ENCODE assay signal across 8 cellular contexts in the genomic region with DNA sequence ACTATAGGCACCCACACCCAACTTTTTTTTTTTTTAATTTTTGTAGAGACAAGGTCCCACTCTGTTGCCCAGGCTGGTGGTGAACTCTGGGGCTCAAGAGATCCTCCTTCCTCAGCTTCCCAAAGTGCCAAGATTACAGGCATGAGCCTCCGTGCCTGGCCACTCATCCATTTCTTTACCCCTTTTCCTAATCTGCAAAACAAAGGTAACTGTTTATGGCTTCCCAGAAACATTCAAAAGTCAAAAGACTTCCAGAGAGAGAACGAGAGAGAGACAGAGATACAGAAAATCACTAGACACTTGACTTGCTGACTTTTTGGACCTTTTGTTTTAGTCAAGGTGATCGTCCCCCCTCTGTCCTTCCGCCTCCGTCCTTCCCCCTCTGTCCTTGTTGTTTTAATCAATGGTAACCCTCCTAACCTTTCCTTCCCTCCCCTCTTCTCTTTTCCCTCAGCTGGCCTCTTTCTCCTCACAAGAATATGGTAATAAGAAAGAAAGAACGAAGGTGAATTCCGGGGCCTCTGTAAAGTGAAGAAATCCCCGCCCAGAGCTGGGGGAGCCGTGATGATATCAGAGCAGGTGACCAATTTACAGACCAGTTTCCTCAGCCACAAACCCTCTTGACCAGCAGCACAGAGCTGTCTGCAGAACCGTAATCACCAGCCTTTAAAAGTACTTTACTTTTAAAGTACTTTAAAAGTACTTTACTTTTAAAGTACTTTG. TPM values are rescaled to one million over a fixed set of nuclear protein-coding genes. Genes with fewer than 3 reads are reported as not detected.
A peak's percentile ranks its signal among the peaks of the same experiment; 100 is the strongest.
DNase-seq lines count a peak whose midpoint lies in the region; ATAC-seq, FAIRE-seq and TF ChIP-seq lines count a peak whose summit lies in the region.

No MANE protein-coding gene starts in this region.

- H3K4me3 Mint-ChIP-seq in activated CD8-positive, alpha-beta T cell treated with anti-CD3 and anti-CD28 coated beads for 36 hours = no peak overlapping the region
- no peak overlapping the region for H3K4me3 Mint-ChIP-seq in naive thymus-derived CD4-positive, alpha-beta T cell

- DNase-seq in GM18507 (ENCODE audit: extremely low spot score, insufficient read length, low read depth) (no peak), NCI-H1436 (lab: John Stamatoyannopoulos, UW) (no peak), NCI-H2081 (lab: John Stamatoyannopoulos, UW) (no peak), DMS53 treated with DMSO at 0.1 percent for 48 hours (lab: John Stamatoyannopoulos, UW; ENCODE audit: unreplicated experiment) (no peak)
- DNase-seq in activated CD8-positive, alpha-beta T cell treated with anti-CD3 and anti-CD28 coated beads for 36 hours = no peak
- DNase-seq in naive thymus-derived CD4-positive, alpha-beta T cell = no peak

- peak; percentile 12 for FAIRE-seq in GM18507 (lab: Jason Lieb, UNC)

- peaks cover 1% of the 10 kb centered on the region for H3K9me3 Mint-ChIP-seq in activated CD8-positive, alpha-beta T cell treated with anti-CD3 and anti-CD28 coated beads for 36 hours
- H3K9me3 Mint-ChIP-seq in naive thymus-derived CD4-positive, alpha-beta T cell = peaks cover 0 to 4% (median 0%) of the 10 kb centered on the region in 11 donors

- POLR2A ChIA-PET in activated CD8-positive, alpha-beta T cell treated with anti-CD3 and anti-CD28 coated beads for 36 hours (lab: Charles Lee) = interaction anchor here (1.1 kb wide), 1 partner anchor 21 kb away, joined by 3 read pairs; no protein-coding TSS in a partner anchor
- POLR2A ChIA-PET in naive thymus-derived CD4-positive, alpha-beta T cell (lab: Charles Lee) = interaction anchor here (1.1 kb wide), 1 partner anchor 19 kb away, joined by 5 read pairs; no protein-coding TSS in a partner anchor

- H3K27me3 Mint-ChIP-seq in activated CD8-positive, alpha-beta T cell treated with anti-CD3 and anti-CD28 coated beads for 36 hours = no peaks in the 10 kb centered on the region
- no peaks in the 10 kb centered on the region for H3K27me3 Mint-ChIP-seq in naive thymus-derived CD4-positive, alpha-beta T cell

- H3K4me1 Mint-ChIP-seq in activated CD8-positive, alpha-beta T cell treated with anti-CD3 and anti-CD28 coated beads for 36 hours (ENCODE audit: low read depth) = peaks cover 48% of the 10 kb centered on the region
- peaks cover 48 to 79% (median 69%) of the 10 kb centered on the region in 7 donors for H3K4me1 Mint-ChIP-seq in naive thymus-derived CD4-positive, alpha-beta T cell

- no peak overlapping the region for H3K27ac ChIP-seq in naive thymus-derived CD4-positive, alpha-beta T cell (ENCODE audit: low read depth, low read length)

- H3K4me1 ChIP-seq in naive thymus-derived CD4-positive, alpha-beta T cell (ENCODE audit: control insufficient read depth in 2 of 2, insufficient read depth in 2 of 2, low read length in 2 of 2) = peaks cover 0 to 6% of the 10 kb centered on the region in 2 donors

- H3K4me3 ChIP-seq in naive thymus-derived CD4-positive, alpha-beta T cell (ENCODE audit: low read length) = no peak overlapping the region

- TF ChIP-seq CTCF in activated CD8-positive, alpha-beta T cell treated with anti-CD3 and anti-CD28 coated beads for 36 hours (IDR thresholded peaks at IDR 0.05) = no peak

- H3K36me3 Mint-ChIP-seq in activated CD8-positive, alpha-beta T cell treated with anti-CD3 and anti-CD28 coated beads for 36 hours (ENCODE audit: low read depth) = peaks cover 32% of the 10 kb centered on the region
- peaks cover 8 to 50% (median 27%) of the 10 kb centered on the region in 5 donors for H3K36me3 Mint-ChIP-seq in naive thymus-derived CD4-positive, alpha-beta T cell

- CTCF ChIA-PET in activated CD8-positive, alpha-beta T cell treated with anti-CD3 and anti-CD28 coated beads for 36 hours (lab: Charles Lee) = interaction anchor here (1.5 kb wide), 1 partner anchor 13 kb away, joined by 3 read pairs; no protein-coding TSS in a partner anchor
- CTCF ChIA-PET in naive thymus-derived CD4-positive, alpha-beta T cell (lab: Charles Lee) = interaction anchor here (0.7 kb wide), 1 partner anchor 54 kb away, joined by 3 read pairs; no protein-coding TSS in a partner anchor

- no peaks in the 10 kb centered on the region for H3K27me3 ChIP-seq in naive thymus-derived CD4-positive, alpha-beta T cell (ENCODE audit: control insufficient read depth in 2 of 2, insufficient read depth in 2 of 2, low read length in 2 of 2)

- ATAC-seq in HG02571 (IDR thresholded peaks at IDR 0.05; ENCODE audit: unreplicated experiment) = peak; percentile 51
- no peak for ATAC-seq in activated CD8-positive, alpha-beta T cell treated with anti-CD3 and anti-CD28 coated beads for 36 hours
- peak; percentile 30 for ATAC-seq in naive thymus-derived CD4-positive, alpha-beta T cell
- no peak for ATAC-seq in GM21528 (IDR thresholded peaks at IDR 0.05; ENCODE audit: low FRiP score, unreplicated experiment)

- intact Hi-C loops in activated CD8-positive, alpha-beta T cell treated with anti-CD3 and anti-CD28 coated beads for 36 hours (cut with micrococcal nuclease) = no loop called here
- intact Hi-C loops in naive thymus-derived CD4-positive, alpha-beta T cell (cut with micrococcal nuclease) = no loop called here

- no peaks in the 10 kb centered on the region for H3K9me3 ChIP-seq in naive thymus-derived CD4-positive, alpha-beta T cell (ENCODE audit: control insufficient read depth in 2 of 3, low read length in 3 of 3)

- H3K27ac Mint-ChIP-seq in activated CD8-positive, alpha-beta T cell treated with anti-CD3 and anti-CD28 coated beads for 36 hours = peak overlapping the region; percentile 31
- H3K27ac Mint-ChIP-seq in naive thymus-derived CD4-positive, alpha-beta T cell = peak overlapping the region in 8 of 9 donors; percentile 63 to 94 (median 82)

- peaks cover 0 to 29% (median 3%) of the 10 kb centered on the region in 3 experiments for H3K36me3 ChIP-seq in naive thymus-derived CD4-positive, alpha-beta T cell (ENCODE audit: control insufficient read depth in 2 of 3, insufficient read depth in 3 of 3, low read length in 3 of 3)

RNA-seq across cellular contexts. Expression of a gene that starts 21.9 kb away (rescaled TPM):
- total RNA-seq in activated CD8-positive, alpha-beta T cell treated with anti-CD3 and anti-CD28 coated beads for 36 hours = 10 to 100 TPM; 32.4 to 32.6 TPM
- total RNA-seq in naive thymus-derived CD4-positive, alpha-beta T cell = 10 to 100 TPM; 37.7 to 72.9 (median 41.5) TPM
- polyA plus RNA-seq in naive thymus-derived CD4-positive, alpha-beta T cell = 10 to 100 TPM; 25.8 to 32.9 TPM

Comparison
In these comparisons a context has a peak if more than half of its experiments do, and no peak if none do; other contexts are left out.
1. ATAC-seq: peak in HG02571 (single experiment) and naive thymus-derived CD4-positive, alpha-beta T cell (single experiment); none in activated CD8-positive, alpha-beta T cell treated with anti-CD3 and anti-CD28 coated beads for 36 hours (single experiment) and GM21528 (single experiment).